1 cellular context compared by ENCODE assay signal in the genomic region with DNA sequence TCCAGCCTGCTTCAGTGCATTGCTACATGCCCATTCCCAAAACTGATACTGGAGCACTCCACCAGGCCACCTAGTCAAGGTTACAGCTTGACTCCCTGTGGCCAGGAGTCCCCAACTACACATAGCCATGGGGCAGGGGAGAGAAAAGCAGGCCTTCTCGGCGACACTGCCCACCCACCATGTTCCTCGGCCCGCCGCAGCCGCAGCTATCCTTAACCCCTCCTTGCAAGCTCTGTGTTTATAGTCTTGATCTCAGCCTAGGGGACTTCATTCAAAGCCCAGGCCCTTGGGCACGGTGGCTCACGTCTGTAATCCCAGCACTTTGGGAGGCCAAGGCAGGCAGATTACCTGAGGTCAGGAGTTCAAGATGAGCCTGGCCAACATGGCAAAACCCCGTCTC.
TF ChIP-seq lines count a peak whose summit lies in the region.

No MANE protein-coding gene starts in this region.

TF ChIP-seq in A549, 52 proteins besides CTCF, POLR2A, EP300 and RAD21 (continued from another document):
- TF ChIP-seq USF2 (IDR thresholded peaks at IDR 0.05) (no peak), BHLHE40 (IDR thresholded peaks at IDR 0.05; ENCODE audit: low read depth, low read length) (no peak), KDM5A (IDR thresholded peaks at IDR 0.05) (no peak), ZFP36 (IDR thresholded peaks at IDR 0.05; ENCODE audit: borderline replicate concordance, partially characterized antibody) (no peak), KDM1A (IDR thresholded peaks at IDR 0.05; ENCODE audit: low read depth) (no peak), HOXA7 (CRISPR knock-in tag; IDR thresholded peaks at IDR 0.05) (no peak), MAFK (IDR thresholded peaks at IDR 0.05; ENCODE audit: partially characterized antibody) (no peak)
- TF ChIP-seq, protein P1, sequence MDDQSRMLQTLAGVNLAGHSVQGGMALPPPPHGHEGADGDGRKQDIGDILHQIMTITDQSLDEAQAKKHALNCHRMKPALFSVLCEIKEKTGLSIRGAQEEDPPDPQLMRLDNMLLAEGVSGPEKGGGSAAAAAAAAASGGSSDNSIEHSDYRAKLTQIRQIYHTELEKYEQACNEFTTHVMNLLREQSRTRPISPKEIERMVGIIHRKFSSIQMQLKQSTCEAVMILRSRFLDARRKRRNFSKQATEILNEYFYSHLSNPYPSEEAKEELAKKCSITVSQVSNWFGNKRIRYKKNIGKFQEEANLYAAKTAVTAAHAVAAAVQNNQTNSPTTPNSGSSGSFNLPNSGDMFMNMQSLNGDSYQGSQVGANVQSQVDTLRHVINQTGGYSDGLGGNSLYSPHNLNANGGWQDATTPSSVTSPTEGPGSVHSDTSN (IDR thresholded peaks at IDR 0.05) = no peak
